In genomic region chr17:2393954-2394749, GRCh38 we compare ENCODE assay signal across 8 cellular contexts. TPM values are rescaled to one million over a fixed set of nuclear protein-coding genes. Genes with fewer than 3 reads are reported as not detected.
DNase-seq lines count a peak whose midpoint lies in the region; FAIRE-seq and TF ChIP-seq lines count a peak whose summit lies in the region.

No MANE protein-coding gene starts in this region.

- no peaks in the 10 kb centered on the region for H3K36me3 ChIP-seq in SU-DHL-6 (ENCODE audit: low read length)

- H3K4me3 ChIP-seq in SU-DHL-6 (ENCODE audit: insufficient read depth, low read length, poor library complexity, severe bottlenecking) (no peak overlapping the region), fibroblast of villous mesenchyme (ENCODE audit: low read depth, low read length) (peak overlapping the region; percentile 45), retinal pigment epithelial cell (ENCODE audit: low read length) (peak overlapping the region; percentile 29)

- H3F3A ChIP-seq in SU-DHL-6 (ENCODE audit: insufficient read depth) = peaks cover 6% of the 10 kb centered on the region; the same call in 1 of the 2 replicates

- no peak overlapping the region for H3K27ac ChIP-seq in SU-DHL-6 (ENCODE audit: low read depth, low read length)

- DNase-seq in GM12892 (ENCODE audit: insufficient read length) = no peak
- DNase-seq in fibroblast of villous mesenchyme (ENCODE audit: low read depth) = no peak
- no peak for DNase-seq in retinal pigment epithelial cell (ENCODE audit: low read depth)
- DNase-seq in superior temporal gyrus (ENCODE audit: extremely low spot score) = no peak
- DNase-seq in cerebellar cortex (ENCODE audit: low spot score) = no peak
- DNase-seq in GF-D8 (lab: John Stamatoyannopoulos, UW) = no peak
- DNase-seq in stimulated activated CD4-positive, alpha-beta T cell treated with anti-CD3 and anti-CD28 coated beads, Interleukin-2, amount 100 ng/mL, for 24 hours = no peak

- FAIRE-seq in GM12892 (lab: Jason Lieb, UNC) = peak; percentile 40

- H3K9me2 ChIP-seq in SU-DHL-6 (replicated peaks; ENCODE audit: insufficient read depth, low read length) = no peaks in the 10 kb centered on the region

- H3K9ac ChIP-seq in SU-DHL-6 (ENCODE audit: low read length) = peak overlapping the region; percentile 35; the same call in 1 of the 2 replicates

- no peak for TF ChIP-seq POLR2A in GM12892 (IDR thresholded peaks at IDR 0.05; ENCODE audit: low read depth, low read length)

- no peaks in the 10 kb centered on the region for H3K27me3 ChIP-seq in SU-DHL-6 (ENCODE audit: low read length)

- peak overlapping the region; percentile 55 for H3K4me2 ChIP-seq in SU-DHL-6 (ENCODE audit: low read depth, low read length, poor library complexity, severe bottlenecking)

- TF ChIP-seq CTCF in SU-DHL-6 (IDR thresholded peaks at IDR 0.05; ENCODE audit: insufficient read depth, low read length, poor library complexity, severe bottlenecking) = no peak
- TF ChIP-seq CTCF in fibroblast of villous mesenchyme (IDR thresholded peaks at IDR 0.05; ENCODE audit: insufficient read depth, low read depth, low read length) = no peak
- no peak for TF ChIP-seq CTCF in retinal pigment epithelial cell (conservative IDR thresholded peaks at IDR 0.05; ENCODE audit: low read depth, low read length)

- H3K79me2 ChIP-seq in SU-DHL-6 (ENCODE audit: insufficient read depth, low read length) = peaks cover 9% of the 10 kb centered on the region; the same call in 1 of the 2 replicates

- peaks cover 4% of the 10 kb centered on the region; the same call in 1 of the 2 replicates for H4K20me1 ChIP-seq in SU-DHL-6 (ENCODE audit: low read depth, low read length)

- no peaks in the 10 kb centered on the region for H3K9me3 ChIP-seq in SU-DHL-6 (ENCODE audit: insufficient read depth, low read length)

- H2AFZ ChIP-seq in SU-DHL-6 (ENCODE audit: low read depth, low read length, severe bottlenecking) = no peak overlapping the region

RNA-seq across cellular contexts. Expression of gene MNT, which starts 6.7 kb away (rescaled TPM):
- polyA plus RNA-seq in GM12892 (2012; ENCODE audit: missing spikeins) = 4.7 TPM
- 7.8 and 11.6 TPM in 2 replicates for total RNA-seq in fibroblast of villous mesenchyme

RNA-seq across cellular contexts. Expression of gene SGSM2, which starts 56.9 kb away (rescaled TPM):
- 31.4 TPM for polyA plus RNA-seq in GM12892 (2012; ENCODE audit: missing spikeins)
- 29.6 and 29.8 TPM in 2 replicates for total RNA-seq in fibroblast of villous mesenchyme

RNA-seq across cellular contexts. Expression of gene TSR1, which starts 57.9 kb away (rescaled TPM):
- polyA plus RNA-seq in GM12892 (2012; ENCODE audit: missing spikeins) = 38.5 TPM
- 45.8 and 48.0 TPM in 2 replicates for total RNA-seq in fibroblast of villous mesenchyme
